23 cellular contexts compared by ENCODE assay signal in the genomic region with DNA sequence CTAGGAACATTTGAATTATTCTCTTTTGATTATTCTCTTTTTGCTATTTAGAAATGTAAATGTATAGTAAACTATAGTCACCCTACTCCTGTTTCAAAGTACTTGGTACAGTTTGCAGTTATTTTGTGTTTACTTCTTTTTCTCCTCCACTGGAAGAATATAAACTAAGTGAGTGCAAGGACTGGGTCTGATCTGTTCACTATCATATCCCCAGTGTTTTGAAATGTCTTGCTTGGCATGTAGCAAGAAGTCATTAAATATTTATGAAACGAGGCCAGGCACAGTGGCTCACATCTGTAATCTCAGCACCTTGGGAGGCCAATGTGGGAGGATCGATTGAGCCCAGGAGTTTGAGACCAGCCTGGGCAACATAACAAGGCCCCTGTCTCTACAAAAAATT. TPM values are rescaled to one million over a fixed set of nuclear protein-coding genes. Genes with fewer than 3 reads are reported as not detected.
"Had no signal": no experiment of that assay in that cellular context is flagged by ENCODE, and none has a peak within 500 bp of the region (broad histone marks: within the 10 kb centered on the region; RNA-seq: fewer than 3 reads in every experiment).

No MANE protein-coding gene starts in this region.

- H3K27me3 ChIP-seq: ascending aorta, brain microvascular endothelial cell, dorsolateral prefrontal cortex, gastroesophageal sphincter, stomach, testis had no signal

- ATAC-seq: activated CD4-positive, CD25-positive, alpha-beta regulatory T cell treated with anti-CD3 and anti-CD28 coated beads, Interleukin-2, amount 50 U/mL, for 24 hours; effector memory CD8-positive, alpha-beta T cell; esophagus mucosa; gastroesophageal sphincter; stimulated activated memory B cell treated with anti-CD40 and anti-IgM and Interleukin-4, amounts not matched to agents 10 μg/mL and 1 μg/mL and 100 μg/mL, for 72 hours had no signal

- DNase-seq: activated CD4-positive, alpha-beta memory T cell treated with anti-CD3 and anti-CD28 coated beads, Interleukin-2, amount 10 ng/mL, durations not matched to agents 7 days and 5 days; activated CD4-positive, alpha-beta T cell treated with anti-CD3 and anti-CD28 coated beads, Interleukin-2, amount 10 ng/mL, durations not matched to agents 24 days and 14 days; activated effector memory CD4-positive, alpha-beta T cell treated with anti-CD3 and anti-CD28 coated beads, Interleukin-2, amount 50 U/mL, for 16 hours; activated T-cell treated with anti-CD3 and anti-CD28 coated beads for 4 hours; brain microvascular endothelial cell; dorsolateral prefrontal cortex; effector memory CD8-positive, alpha-beta T cell; head of caudate nucleus; immature natural killer cell; kidney glomerular epithelial cell; occipital lobe; SHP77 treated with DMSO at 0.1 percent for 48 hours; stimulated activated CD4-positive, alpha-beta T cell treated with anti-CD3 and anti-CD28 coated beads, Interleukin-2, amount 100 ng/mL, for 24 hours; stomach; testis had no signal

- H3K36me3 ChIP-seq: brain microvascular endothelial cell had no signal

- H3K9me3 ChIP-seq: ascending aorta, gastroesophageal sphincter, stomach, testis had no signal

- H3K4me1 ChIP-seq: ascending aorta had no signal

- H3K27ac ChIP-seq: ascending aorta, brain microvascular endothelial cell, SK-N-MC, VCaP had no signal

- H3K4me3 ChIP-seq: ascending aorta, dorsolateral prefrontal cortex, gastroesophageal sphincter, SK-N-MC, stomach, testis had no signal

RNA-seq across cellular contexts. Expression of a gene that starts 35.8 kb away (rescaled TPM):
- total RNA-seq: activated CD4-positive, alpha-beta memory T cell treated with anti-CD3 and anti-CD28 coated beads, Interleukin-2, amount 10 ng/mL, durations not matched to agents 7 days and 5 days; activated CD4-positive, alpha-beta T cell treated with anti-CD3 and anti-CD28 coated beads, Interleukin-2, amount 10 ng/mL, durations not matched to agents 24 days and 14 days; T-helper 2 cell treated with Interferon-gamma antibody and Interleukin-4, amounts not matched to agents 100 ng/mL and 5 ng/mL, for 36 hours had no signal
